ENCODE assay signal across 15 cellular contexts in genomic region chr6:22656696-22657340, GRCh38.
DNase-seq lines count a peak whose midpoint lies in the region; ATAC-seq, FAIRE-seq and TF ChIP-seq lines count a peak whose summit lies in the region.
"Had no signal": no experiment of that assay in that cellular context is flagged by ENCODE, and none has a peak within 500 bp of the region (broad histone marks: within the 10 kb centered on the region; RNA-seq: fewer than 3 reads in every experiment).

No MANE protein-coding gene starts in this region.

- intact Hi-C loops in ovary (cut with DNase I), result no loop called here

- no peaks in the 10 kb centered on the region for H3K36me3 ChIP-seq in ovary
- H3K36me3 ChIP-seq: thoracic aorta had no signal

- H3K4me3 ChIP-seq in ovary, result no peak overlapping the region
- H3K4me3 ChIP-seq: GM23248, thoracic aorta had no signal

- TF ChIP-seq EP300 in ovary (IDR thresholded peaks at IDR 0.05), result no peak

- peaks cover 5% of the 10 kb centered on the region for H3K4me1 ChIP-seq in ovary (ENCODE audit: insufficient read depth)

- H3K27ac ChIP-seq in ovary, result no peak overlapping the region
- H3K27ac ChIP-seq: GM23248, thoracic aorta had no signal

- WGBS in ovary, 3 donors, result 29 to 45% (median 37%) methylated on average over 3 of the region's 3 CpGs

- peak; percentile 58 for ATAC-seq in GM18498 (IDR thresholded peaks at IDR 0.05; ENCODE audit: unreplicated experiment)
- ATAC-seq in GM21390 (IDR thresholded peaks at IDR 0.05; ENCODE audit: unreplicated experiment), result peak; percentile 52
- ATAC-seq in HG03139 (IDR thresholded peaks at IDR 0.05; ENCODE audit: unreplicated experiment), result peak; percentile 83

- TF ChIP-seq CTCF in ovary (IDR thresholded peaks at IDR 0.05), result no peak
- no peak for TF ChIP-seq CTCF in GM10266 (IDR thresholded peaks at IDR 0.05; ENCODE audit: control insufficient read depth, insufficient read depth, low read depth, missing control alignments)

- H3K9me3 ChIP-seq in ovary, result no peaks in the 10 kb centered on the region
- H3K9me3 ChIP-seq: thoracic aorta had no signal

- TF ChIP-seq POLR2A in ovary (IDR thresholded peaks at IDR 0.05), result no peak

- FAIRE-seq in endometrium (lab: Jason Lieb, UNC), result peak; percentile 46

- H3K27me3 ChIP-seq in ovary, result no peaks in the 10 kb centered on the region

- no peak for DNase-seq in NCI-H146 (lab: John Stamatoyannopoulos, UW)
- no peak for DNase-seq in ovary
- no peak for DNase-seq in hepatic stellate cell (ENCODE audit: low spot score)
- DNase-seq in GM10266 (ENCODE audit: extremely low spot score), result no peak
- DNase-seq: ACHN; activated CD4-positive, alpha-beta T cell treated with anti-CD3 and anti-CD28 coated beads, Interleukin-2, amount 50 U/mL, for 4 hours; GM23248; NK-92 treated with Interleukin-12 subunit alpha and Interleukin-12 subunit beta, amount 100 ng/mL, for 24 hours; SHP77; stimulated activated CD4-positive, alpha-beta T cell treated with anti-CD3 and anti-CD28 coated beads, Interleukin-15, amount 100 ng/mL, for 24 hours had no signal
